In genomic region chr13:33126909-33127607, GRCh38 we compare ENCODE assay signal across 1 cellular context.
TF ChIP-seq lines count a peak whose summit lies in the region.

No MANE protein-coding gene starts in this region.

TF ChIP-seq in GM23338, 12 proteins besides CTCF, POLR2A, EP300 and RAD21 (continued from another document):
- TF ChIP-seq REST (IDR thresholded peaks at IDR 0.05; ENCODE audit: unreplicated experiment) (no peak), CREB1 (CRISPR knock-in tag; IDR thresholded peaks at IDR 0.05; ENCODE audit: low read depth) (no peak)
